8 cellular contexts compared by ENCODE assay signal in genomic region chr9:79574166-79574565, GRCh38. TPM values are rescaled to one million over a fixed set of nuclear protein-coding genes. Genes with fewer than 3 reads are reported as not detected.
A peak's percentile ranks its signal among the peaks of the same experiment; 100 is the strongest.
DNase-seq lines count a peak whose midpoint lies in the region; ATAC-seq and TF ChIP-seq lines count a peak whose summit lies in the region.

No MANE protein-coding gene starts in this region.

- H4K20me1 ChIP-seq in DND-41 (ENCODE audit: insufficient read depth, low read length) = peaks cover 20% of the 10 kb centered on the region; the same call in 1 of the 2 replicates

- H2AFZ ChIP-seq in DND-41 (ENCODE audit: low read depth, low read length) = no peak overlapping the region

- TF ChIP-seq CTCF in DND-41 (IDR thresholded peaks at IDR 0.05; ENCODE audit: borderline replicate concordance, extremely low read depth, low read length, poor library complexity, severe bottlenecking) = no peak
- no peak for TF ChIP-seq CTCF in fibroblast of the aortic adventitia (IDR thresholded peaks at IDR 0.05; ENCODE audit: insufficient read depth, low read length)
- no peak for TF ChIP-seq CTCF in psoas muscle (IDR thresholded peaks at IDR 0.05)

- H3K9ac ChIP-seq in DND-41 (ENCODE audit: low read depth, low read length) = no peak overlapping the region; the same call in 1 of the 2 replicates

- H3K4me1 ChIP-seq in DND-41 (ENCODE audit: insufficient read depth, low read length) (peaks cover 36% of the 10 kb centered on the region), SJSA1 (replicated peaks) (peaks cover 43% of the 10 kb centered on the region), psoas muscle (peaks cover 49% of the 10 kb centered on the region)

- no peak overlapping the region for H3K27ac ChIP-seq in DND-41 (ENCODE audit: low read length)
- peak overlapping the region; percentile 89 for H3K27ac ChIP-seq in SJSA1
- peak overlapping the region; percentile 97 for H3K27ac ChIP-seq in psoas muscle

- no peaks in the 10 kb centered on the region for H3K36me3 ChIP-seq in DND-41 (ENCODE audit: insufficient read depth, low read length)
- H3K36me3 ChIP-seq in SJSA1 = peaks cover 47% of the 10 kb centered on the region
- peaks cover 0 to 6% of the 10 kb centered on the region in 2 donors for H3K36me3 ChIP-seq in psoas muscle (ENCODE audit: insufficient read depth in 1 of 2, low read depth in 1 of 2)

- H3K79me2 ChIP-seq in DND-41 (ENCODE audit: insufficient read depth, low read length) = peaks cover 10% of the 10 kb centered on the region

- H3K4me2 ChIP-seq in DND-41 (ENCODE audit: insufficient read depth, low read length) = peak overlapping the region; percentile 86

- H3K9me3 ChIP-seq in DND-41 (ENCODE audit: insufficient read depth, low read length, severe bottlenecking) (no peaks in the 10 kb centered on the region), SJSA1 (replicated peaks) (no peaks in the 10 kb centered on the region), psoas muscle (no peaks in the 10 kb centered on the region)

- no peak for DNase-seq in DND-41
- peak in 1 of 2 experiments; percentile 31 for DNase-seq in SJSA1 (ENCODE audit: low read depth in 1 of 2, low spot score in 2 of 2)
- DNase-seq in fibroblast of the aortic adventitia (ENCODE audit: low read depth) = no peak
- no peak for DNase-seq in psoas muscle
- DNase-seq in NCI-H524 treated with DMSO at 0.1 percent for 48 hours (lab: John Stamatoyannopoulos, UW) = no peak
- DNase-seq in SKM-1 treated with dmso at 0.1 percent for 144 hours (lab: John Stamatoyannopoulos, UW; ENCODE audit: unreplicated experiment) = no peak
- no peak for DNase-seq in HCEC 1CT

- ATAC-seq in DND-41 (ENCODE audit: insufficient read depth, low read depth) = no peak
- ATAC-seq in psoas muscle = no peak
- no peak for ATAC-seq in HG03521 (IDR thresholded peaks at IDR 0.05; ENCODE audit: unreplicated experiment)

- intact Hi-C loops in psoas muscle (cut with DNase I) = loop anchor here (5.0 to 10.0 kb wide), 5 partner anchors 91 to 401 kb away; no protein-coding TSS in a partner anchor

- H3K27me3 ChIP-seq in DND-41 (ENCODE audit: insufficient read depth, low read length, poor library complexity) (no peaks in the 10 kb centered on the region), SJSA1 (replicated peaks) (no peaks in the 10 kb centered on the region), psoas muscle (ENCODE audit: insufficient read depth in 3 of 3, low read length in 2 of 3) (no peaks in the 10 kb centered on the region)

- H3K4me3 ChIP-seq in DND-41 (ENCODE audit: low read depth in 1 of 2, low read length in 2 of 2) = peak overlapping the region in 1 of 2 experiments; percentile 69; a peak in 2 of 4 replicates
- peak overlapping the region; percentile 91 for H3K4me3 ChIP-seq in SJSA1
- H3K4me3 ChIP-seq in fibroblast of the aortic adventitia (ENCODE audit: low read depth, low read length) = peak overlapping the region; percentile 76
- peak overlapping the region; percentile 96 for H3K4me3 ChIP-seq in psoas muscle

- WGBS in psoas muscle, 3 donors = 16 to 38% (median 24%) methylated on average over 6 of the region's 6 CpGs

RNA-seq across cellular contexts. Expression of gene TLE4, which starts 2.4 kb away (rescaled TPM):
- 54.6 and 64.5 TPM in 2 replicates for total RNA-seq in SJSA1 (2014; rRNA removed; shearing (Covaris generic))
- total RNA-seq in fibroblast of the aortic adventitia (ENCODE audit: low replicate concordance) = 14.7 and 75.3 TPM in 2 replicates
- 10 to 100 TPM; 17.6 to 51.9 (median 21.9) TPM for total RNA-seq in psoas muscle
- 10 to 100 TPM in 2 of 3 donors, 1 to 10 TPM in 1; 5.1 to 22.3 (median 14.3) TPM for polyA plus RNA-seq in psoas muscle
